In the genomic region with DNA sequence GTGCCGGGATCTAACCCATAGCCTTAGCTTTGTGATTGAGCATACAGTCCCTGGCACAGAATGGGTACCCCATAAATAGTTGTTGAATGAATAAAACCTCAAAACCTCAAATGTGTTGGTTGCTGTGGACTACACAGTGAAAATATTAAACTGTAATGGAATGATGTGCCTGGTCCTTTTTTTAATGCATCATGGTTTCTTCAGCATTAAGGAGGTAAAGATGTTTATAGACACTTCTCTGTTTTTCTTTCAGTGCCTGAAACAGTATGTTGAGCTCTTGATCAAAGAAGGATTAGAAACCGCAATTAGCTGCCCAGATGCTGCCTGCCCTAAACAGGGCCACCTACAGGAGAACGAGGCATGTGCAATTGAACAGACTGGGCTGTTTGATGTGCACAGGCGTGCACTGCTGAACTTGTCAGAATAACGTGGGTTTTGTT, we compare ENCODE assay signal across 8 cellular contexts.
DNase-seq lines count a peak whose midpoint lies in the region; ATAC-seq and TF ChIP-seq lines count a peak whose summit lies in the region.

No MANE protein-coding gene starts in this region.

- intact Hi-C loops in dorsolateral prefrontal cortex (cut with DNase I), result loop anchor here (5.0 kb wide), 2 partner anchors 77 to 97 kb away; partner anchors contain the start of gene RNF144A (in 2 of the 2)
- intact Hi-C loops in ovary (cut with DNase I), result no loop called here

- no peaks in the 10 kb centered on the region for H3K9me3 ChIP-seq in ovary

- peaks cover 3% of the 10 kb centered on the region for H3K36me3 Mint-ChIP-seq in activated T-cell treated with anti-CD3 and anti-CD28 coated beads, Interleukin-2, amount 50 U/mL, for 4 hours (ENCODE audit: insufficient read depth)

- no peaks in the 10 kb centered on the region for H3K36me3 ChIP-seq in ovary

- H3K4me1 ChIP-seq in ovary (ENCODE audit: insufficient read depth), result peaks cover 18% of the 10 kb centered on the region

- peak; percentile 45 to 52 for ATAC-seq in activated T-cell treated with anti-CD3 and anti-CD28 coated beads, Interleukin-2, amount 50 U/mL, for 4 hours
- ATAC-seq in HG02885 (IDR thresholded peaks at IDR 0.05; ENCODE audit: poor library complexity, unreplicated experiment), result peak; percentile 75
- no peak for ATAC-seq in HG03280 (IDR thresholded peaks at IDR 0.05; ENCODE audit: unreplicated experiment)

- peak; percentile 22 to 82 (median 62) for TF ChIP-seq CTCF in dorsolateral prefrontal cortex (IDR thresholded peaks at IDR 0.05 in 54 of 56, conservative IDR thresholded peaks at IDR 0.05 in 2 of 56; ENCODE audit: low read depth in 1 of 56, partially characterized antibody in 56 of 56)
- peak in 1 of 3 donors; percentile 30 for TF ChIP-seq CTCF in ovary (IDR thresholded peaks at IDR 0.05)

- no peak for DNase-seq in activated T-cell treated with anti-CD3 and anti-CD28 coated beads, Interleukin-2, amount 50 U/mL, for 4 hours
- DNase-seq in activated T-cell treated with anti-CD3 and anti-CD28 coated beads for 4 hours (no peak), SK-N-DZ (ENCODE audit: low spot score) (peak; percentile 22), dorsolateral prefrontal cortex (peak in 5 of 10 donors; percentile 50 to 80 (median 69)), pons (ENCODE audit: low spot score) (peak; percentile 90), ovary (no peak)

- no peak for TF ChIP-seq POLR2A in ovary (IDR thresholded peaks at IDR 0.05)

- H3K27me3 Mint-ChIP-seq in activated T-cell treated with anti-CD3 and anti-CD28 coated beads, Interleukin-2, amount 50 U/mL, for 4 hours (ENCODE audit: low read depth), result no peaks in the 10 kb centered on the region

- 32 to 34% (median 32%) methylated on average over 5 of the region's 5 CpGs for WGBS in ovary, 3 donors

- no peak overlapping the region for H3K4me3 Mint-ChIP-seq in activated T-cell treated with anti-CD3 and anti-CD28 coated beads, Interleukin-2, amount 50 U/mL, for 4 hours

- peak overlapping the region; percentile 40 to 98 (median 94) for H3K27ac ChIP-seq in dorsolateral prefrontal cortex
- no peak overlapping the region for H3K27ac ChIP-seq in ovary

- TF ChIP-seq EP300 in ovary (IDR thresholded peaks at IDR 0.05), result no peak

- no peaks in the 10 kb centered on the region for H3K9me3 Mint-ChIP-seq in activated T-cell treated with anti-CD3 and anti-CD28 coated beads, Interleukin-2, amount 50 U/mL, for 4 hours

- peaks cover 29% of the 10 kb centered on the region for H3K4me1 Mint-ChIP-seq in activated T-cell treated with anti-CD3 and anti-CD28 coated beads, Interleukin-2, amount 50 U/mL, for 4 hours (ENCODE audit: low read depth)

- peak overlapping the region in 1 of 59 donors; percentile 4 for H3K4me3 ChIP-seq in dorsolateral prefrontal cortex
- H3K4me3 ChIP-seq in ovary, result no peak overlapping the region

- H3K27me3 ChIP-seq in dorsolateral prefrontal cortex, result no peaks in the 10 kb centered on the region
- no peaks in the 10 kb centered on the region for H3K27me3 ChIP-seq in ovary

Comparison
In these comparisons a context has a peak if more than half of its experiments do, and no peak if none do; other contexts are left out.
1. DNase-seq: peak in SK-N-DZ (single experiment) and pons (single experiment); none in activated T-cell treated with anti-CD3 and anti-CD28 coated beads, Interleukin-2, amount 50 U/mL, for 4 hours (single experiment), activated T-cell treated with anti-CD3 and anti-CD28 coated beads for 4 hours (single experiment) and ovary (0 of 5).
2. H3K27ac ChIP-seq: peak in dorsolateral prefrontal cortex (59 of 59); none in ovary (0 of 2).
3. intact Hi-C loops: an anchor here in dorsolateral prefrontal cortex (5.0 kb wide); none called in ovary.